8 cellular contexts compared by ENCODE assay signal in the genomic region with DNA sequence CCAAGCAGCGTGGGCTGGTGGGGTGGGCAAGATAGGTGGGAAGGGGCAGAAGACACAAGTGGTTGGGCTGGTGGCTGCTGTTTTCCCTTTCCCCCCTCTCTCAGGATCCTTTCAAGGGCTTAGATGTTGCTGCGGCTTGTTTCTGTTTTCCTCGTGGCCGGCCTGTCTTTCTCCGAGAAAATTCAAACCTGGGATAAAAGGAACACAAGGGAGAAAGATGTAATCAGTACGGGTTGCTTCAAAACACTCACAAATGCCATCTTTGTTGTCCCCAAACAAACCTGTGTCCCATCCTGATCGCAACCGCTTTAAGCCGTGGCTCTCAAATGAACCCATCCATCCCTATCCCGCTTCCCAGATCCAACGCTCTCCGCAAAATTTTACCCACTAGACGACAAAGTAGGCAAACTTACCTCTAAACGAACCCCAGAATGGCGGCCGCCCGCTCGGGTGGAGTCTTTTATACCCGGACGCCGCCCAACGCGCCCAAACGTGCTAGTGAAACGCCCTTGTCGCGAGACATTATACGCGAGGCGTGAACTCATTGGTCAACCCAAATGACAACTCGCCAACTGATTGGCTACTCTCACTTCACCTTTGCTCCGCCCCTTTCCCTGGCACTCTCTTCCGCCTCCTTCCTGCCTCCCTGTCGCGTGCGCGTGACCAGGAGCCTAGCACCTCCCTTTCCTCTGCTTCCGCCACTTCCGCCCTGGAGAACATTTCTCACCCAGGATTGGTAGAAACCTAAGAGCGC. TPM values are rescaled to one million over a fixed set of nuclear protein-coding genes. Genes with fewer than 3 reads are reported as not detected.
A peak's percentile ranks its signal among the peaks of the same experiment; 100 is the strongest.
DNase-seq lines count a peak whose midpoint lies in the region; ATAC-seq and TF ChIP-seq lines count a peak whose summit lies in the region.

A gene (minus strand): TSS at position 433 of the 754 bp plus-strand sequence. CDS start 7,299 bp downstream, outside the sequence.

- peak within 1 kb of the TSS; percentile 85 for H2AFZ ChIP-seq in PC-9

- peaks cover 27% of the 10 kb centered on the region for H3K36me3 ChIP-seq in PC-9 (ENCODE audit: low read depth)

- no peak for TF ChIP-seq CTCF in PC-9 (conservative IDR thresholded peaks at IDR 0.05)

- H3K27me3 ChIP-seq in PC-9 (ENCODE audit: insufficient read depth, low read depth): no peaks in the 10 kb centered on the region

- peak; percentile 66 for ATAC-seq in GM21619 (IDR thresholded peaks at IDR 0.05; ENCODE audit: unreplicated experiment)

- H3K4me3 ChIP-seq in Jurkat, Clone E6-1 (ENCODE audit: low read length): peak within 1 kb of the TSS; percentile 96
- peak within 1 kb of the TSS; percentile 87 for H3K4me3 ChIP-seq in PC-9

- intact Hi-C loops in PC-9 (cut with micrococcal nuclease; ENCODE audit: unreplicated experiment): loop anchor here (1.0 to 2.0 kb wide), 5 partner anchors 46 to 266 kb away; a partner anchor contains a TSS

- H4K20me1 ChIP-seq in PC-9 (ENCODE audit: insufficient read depth): peaks cover 16% of the 10 kb centered on the region; the same call in 1 of the 2 replicates

- H3K9me2 ChIP-seq in PC-9 (ENCODE audit: insufficient read depth): no peaks in the 10 kb centered on the region

- DNase-seq in DMS153 (lab: John Stamatoyannopoulos, UW) (peak; percentile 99), PC-9 (peak; percentile 98 to 99), epithelial cell of prostate (ENCODE audit: low read depth, low spot score) (peak; percentile 99), mucosa of gallbladder (ENCODE audit: low spot score) (peak; percentile 100)
- peak; percentile 100 for DNase-seq in Jurkat, Clone E6-1 (ENCODE audit: low read depth, low spot score)
- DNase-seq in activated T-cell treated with anti-CD3 and anti-CD28 coated beads, Interleukin-2, amount 50 U/mL, for 1 hour: peak; percentile 93
- peak; percentile 94 to 98 for DNase-seq in stimulated activated CD8-positive, alpha-beta memory T cell treated with anti-CD3 and anti-CD28 coated beads, Interleukin-4, amount 100 ng/mL, for 4 hours (ENCODE audit: low read depth in 2 of 2, low spot score in 1 of 2)

- CTCF ChIA-PET in PC-9 (lab: Charles Lee): interaction anchor here (0.5 to 1.2 kb wide), 4 partner anchors 26 to 114 kb away, joined by 3 to 6 read pairs (median 4); no protein-coding TSS in a partner anchor

- POLR2A ChIA-PET in PC-9 (lab: Charles Lee; ENCODE audit: unreplicated experiment): interaction anchor here (0.6 to 0.7 kb wide), 2 partner anchors 58 to 237 kb away, joined by 4 to 7 read pairs; no protein-coding TSS in a partner anchor

- BruUV-seq in PC-9 (replicated peaks; lab: Mats Ljungman, UMichigan): TSS peak; percentile 62

- H3K4me2 ChIP-seq in PC-9: peak within 1 kb of the TSS; percentile 98

- H3K27ac ChIP-seq in PC-9 (peak within 1 kb of the TSS; percentile 86), epithelial cell of prostate (peak within 1 kb of the TSS; percentile 95)

- peaks cover 35% of the 10 kb centered on the region for H3K4me1 ChIP-seq in PC-9 (replicated peaks; ENCODE audit: insufficient read depth)

- H3K9me3 ChIP-seq in PC-9 (ENCODE audit: insufficient read depth, low read depth): no peaks in the 10 kb centered on the region

- H3K79me2 ChIP-seq in PC-9 (ENCODE audit: low read depth): peaks cover 49% of the 10 kb centered on the region

- H3F3A ChIP-seq in PC-9 (ENCODE audit: insufficient read depth, low read depth): peaks cover 77% of the 10 kb centered on the region

RNA-seq across cellular contexts. Expression of the gene that starts here (rescaled TPM):
- 29.9 TPM for polyA plus RNA-seq in Jurkat, Clone E6-1 (2012; ENCODE audit: insufficient read depth, insufficient read length)
- total RNA-seq in PC-9 (2021): 47.6 and 69.5 TPM in 2 replicates
- total RNA-seq in mucosa of gallbladder: 95.6 TPM

Comparison
In these comparisons a context has a peak if more than half of its experiments do, and no peak if none do; other contexts are left out.
1. Peak in every context shown above with its lines: DNase-seq, ATAC-seq, H3K4me3 ChIP-seq and H3K27ac ChIP-seq.